27 cellular contexts compared by ENCODE assay signal in the genomic region with DNA sequence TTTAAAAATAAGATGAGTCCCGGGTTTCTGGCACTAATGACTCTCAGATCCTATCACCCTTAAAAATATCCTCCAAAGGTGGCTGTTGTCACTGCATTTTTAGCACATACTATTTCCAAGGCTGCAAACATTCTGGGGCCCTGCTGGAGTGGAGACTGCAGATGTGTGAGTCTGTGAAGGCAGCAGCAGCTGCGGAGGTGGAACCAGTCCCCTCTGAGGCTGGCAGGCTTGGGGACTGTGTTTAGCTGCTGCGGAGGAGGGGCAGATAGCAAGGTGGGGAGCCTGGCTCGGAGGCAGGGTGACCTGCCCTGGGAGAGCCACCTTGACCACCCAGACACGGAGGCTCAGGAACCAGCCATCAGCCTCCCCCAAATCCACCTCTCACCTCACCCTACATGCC.
"Had no signal": no experiment of that assay in that cellular context is flagged by ENCODE, and none has a peak within 500 bp of the region (broad histone marks: within the 10 kb centered on the region; RNA-seq: fewer than 3 reads in every experiment).

No MANE protein-coding gene starts in this region.

- H3K4me2 ChIP-seq: KMS-11 had no signal

- H3K27ac ChIP-seq: KMS-11, Peyer's patch had no signal

- H3K9me3 ChIP-seq: Peyer's patch had no signal

- H3K36me3 ChIP-seq: Peyer's patch had no signal

- H3K4me1 ChIP-seq: Peyer's patch had no signal

- DNase-seq: activated B cell treated with CpG ODN at 0.5 μM for 24 hours; activated CD4-positive, alpha-beta T cell treated with anti-CD3 and anti-CD28 coated beads for 1 hour; activated CD4-positive, alpha-beta T cell treated with anti-CD3 and anti-CD28 coated beads, Interleukin-2, amount 10 ng/mL, durations not matched to agents 24 days and 14 days; activated CD4-positive, alpha-beta T cell treated with anti-CD3 and anti-CD28 coated beads, Interleukin-2, amount 50 U/mL, for 48 hours; activated CD8-positive, alpha-beta memory T cell treated with anti-CD3 and anti-CD28 coated beads, Interleukin-2, amount 10 ng/mL, durations not matched to agents 7 days and 5 days; activated gamma-delta T cell; activated naive CD4-positive, alpha-beta T cell treated with anti-CD3 and anti-CD28 coated beads for 36 hours; activated T-cell treated with anti-CD3 and anti-CD28 coated beads, Interleukin-2, amount 50 U/mL, for 4 hours; NCI-H1092 treated with DMSO at 0.1 percent for 48 hours; NCI-H1417 treated with DMSO at 0.1 percent for 48 hours; NCI-H1694; NCI-H2029 treated with DMSO at 0.1 percent for 48 hours; NCI-H510A treated with DMSO at 0.1 percent for 48 hours; NCI-H69; NK-92 treated with Interleukin-12 subunit alpha and Interleukin-12 subunit beta, amount 100 ng/mL, for 24 hours; OCI-M1; SHP77 treated with DMSO at 0.1 percent for 48 hours; T-helper 17 cell; T1000 had no signal

- H3K4me3 ChIP-seq: Peyer's patch had no signal

- ATAC-seq: activated CD8-positive, alpha-beta memory T cell treated with anti-CD3 and anti-CD28 coated beads, Interleukin-2, amount 10 ng/mL, durations not matched to agents 7 days and 5 days; activated T-cell treated with anti-CD3 and anti-CD28 coated beads, Interleukin-2, amount 50 U/mL, for 4 hours; activated T-helper 17 cell treated with anti-CD3 and anti-CD28 coated beads, Interleukin-2, amount 50 U/mL, for 72 hours; T-helper 17 cell had no signal

- H3K36me3 Mint-ChIP-seq: activated CD8-positive, alpha-beta memory T cell treated with anti-CD3 and anti-CD28 coated beads, Interleukin-2, amount 10 ng/mL, durations not matched to agents 7 days and 5 days; brain had no signal

- H3K9me3 Mint-ChIP-seq: activated B cell treated with CpG ODN at 0.5 μM for 24 hours; activated CD4-positive, alpha-beta T cell treated with anti-CD3 and anti-CD28 coated beads, Interleukin-2, amount 10 ng/mL, durations not matched to agents 24 days and 14 days; activated naive CD4-positive, alpha-beta T cell treated with anti-CD3 and anti-CD28 coated beads for 36 hours; activated T-cell treated with anti-CD3 and anti-CD28 coated beads, Interleukin-2, amount 50 U/mL, for 4 hours; activated T-helper 17 cell treated with anti-CD3 and anti-CD28 coated beads, Interleukin-2, amount 50 U/mL, for 72 hours; central memory CD8-positive, alpha-beta T cell had no signal

- FAIRE-seq: astrocyte, TTC549 had no signal

- H3K27ac Mint-ChIP-seq: activated B cell treated with CpG ODN at 0.5 μM for 24 hours; activated CD4-positive, alpha-beta T cell treated with anti-CD3 and anti-CD28 coated beads, Interleukin-2, amount 10 ng/mL, durations not matched to agents 24 days and 14 days; activated CD8-positive, alpha-beta memory T cell treated with anti-CD3 and anti-CD28 coated beads, Interleukin-2, amount 10 ng/mL, durations not matched to agents 7 days and 5 days; activated naive CD4-positive, alpha-beta T cell treated with anti-CD3 and anti-CD28 coated beads for 36 hours; activated naive CD8-positive, alpha-beta T cell; activated T-helper 17 cell treated with anti-CD3 and anti-CD28 coated beads, Interleukin-2, amount 50 U/mL, for 72 hours; brain; T-helper 17 cell had no signal

- H3K27me3 Mint-ChIP-seq: activated B cell treated with CpG ODN at 0.5 μM for 24 hours; activated CD4-positive, alpha-beta T cell treated with anti-CD3 and anti-CD28 coated beads, Interleukin-2, amount 10 ng/mL, durations not matched to agents 24 days and 14 days; activated naive CD8-positive, alpha-beta T cell; central memory CD8-positive, alpha-beta T cell had no signal

- H3K4me1 Mint-ChIP-seq: activated CD8-positive, alpha-beta memory T cell treated with anti-CD3 and anti-CD28 coated beads, Interleukin-2, amount 10 ng/mL, durations not matched to agents 7 days and 5 days; activated T-helper 17 cell treated with anti-CD3 and anti-CD28 coated beads, Interleukin-2, amount 50 U/mL, for 72 hours; central memory CD8-positive, alpha-beta T cell; T-helper 17 cell had no signal

- H3K4me3 Mint-ChIP-seq: activated B cell treated with CpG ODN at 0.5 μM for 24 hours; activated CD4-positive, alpha-beta T cell treated with anti-CD3 and anti-CD28 coated beads, Interleukin-2, amount 10 ng/mL, durations not matched to agents 24 days and 14 days; activated CD8-positive, alpha-beta memory T cell treated with anti-CD3 and anti-CD28 coated beads, Interleukin-2, amount 10 ng/mL, durations not matched to agents 7 days and 5 days; activated naive CD4-positive, alpha-beta T cell treated with anti-CD3 and anti-CD28 coated beads for 36 hours; activated naive CD8-positive, alpha-beta T cell; activated T-cell treated with anti-CD3 and anti-CD28 coated beads, Interleukin-2, amount 50 U/mL, for 4 hours; activated T-helper 17 cell treated with anti-CD3 and anti-CD28 coated beads, Interleukin-2, amount 50 U/mL, for 72 hours; brain; central memory CD8-positive, alpha-beta T cell; T-helper 17 cell had no signal

- H3K27me3 ChIP-seq: Peyer's patch had no signal
